Comparison of ENCODE assay signal across 8 cellular contexts in the genomic region with DNA sequence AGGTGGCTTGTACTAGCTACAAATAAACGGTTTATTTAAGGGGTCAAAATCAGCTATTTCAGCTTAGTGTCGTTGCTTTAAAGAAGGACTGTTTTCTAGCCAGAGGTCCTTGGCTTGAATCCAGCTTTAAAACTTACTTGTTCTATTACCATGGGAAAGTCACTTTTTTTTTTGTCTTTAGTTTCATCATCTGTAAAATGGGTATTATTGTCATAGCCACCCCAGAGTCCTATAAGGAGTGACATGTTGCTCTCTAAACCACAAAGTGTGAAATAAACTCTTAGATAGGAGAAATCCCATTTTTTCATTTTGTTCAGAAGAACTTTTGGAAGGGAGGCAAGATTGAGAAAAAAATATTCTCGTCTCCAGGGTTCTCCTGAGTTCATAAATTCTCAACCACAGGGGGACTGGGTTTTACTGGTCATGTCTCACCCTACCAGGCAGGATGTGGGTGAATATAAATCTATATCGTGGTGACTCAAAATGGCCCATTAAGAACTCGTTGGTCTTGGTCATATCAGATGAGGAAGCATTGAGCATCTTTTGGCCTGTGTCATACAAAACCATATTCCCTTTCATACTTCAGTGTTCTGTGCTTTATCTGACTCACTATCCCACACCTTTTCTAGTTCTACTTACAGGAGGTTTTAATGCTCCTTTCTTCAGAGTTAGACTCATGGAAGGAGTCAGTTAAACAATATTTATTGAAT.
DNase-seq lines count a peak whose midpoint lies in the region; ATAC-seq and TF ChIP-seq lines count a peak whose summit lies in the region.

No MANE protein-coding gene starts in this region.

- H3K4me1 ChIP-seq in spleen (peaks cover 10 to 36% (median 18%) of the 10 kb centered on the region in 6 donors), aorta (ENCODE audit: control insufficient read depth in 1 of 2, insufficient read depth in 2 of 2, low read length in 2 of 2) (no peaks in the 10 kb centered on the region)

- H3K4me3 ChIP-seq in spleen, result no peak overlapping the region
- H3K4me3 ChIP-seq in aorta (ENCODE audit: low read length in 2 of 2), result no peak overlapping the region
- no peak overlapping the region for H3K4me3 ChIP-seq in MG63

- H3K36me3 ChIP-seq in spleen, result no peaks in the 10 kb centered on the region
- H3K36me3 ChIP-seq in aorta (ENCODE audit: control insufficient read depth in 1 of 2, insufficient read depth in 2 of 2, low read length in 1 of 2), result no peaks in the 10 kb centered on the region
- no peaks in the 10 kb centered on the region for H3K36me3 ChIP-seq in MG63

- DNase-seq in activated CD4-positive, alpha-beta T cell treated with anti-CD3 and anti-CD28 coated beads for 48 hours, result peak; percentile 35
- DNase-seq in activated CD4-positive, alpha-beta T cell treated with anti-CD3 and anti-CD28 coated beads for 4 hours, result no peak
- DNase-seq in NOMO-1 treated with DMSO at 0.1 percent for 48 hours (lab: John Stamatoyannopoulos, UW; ENCODE audit: unreplicated experiment), result peak; percentile 85
- no peak for DNase-seq in spleen
- DNase-seq in aorta, result no peak
- no peak for DNase-seq in D341Med (ENCODE audit: low spot score)
- DNase-seq in MG63, result no peak

- TF ChIP-seq POLR2A in spleen (IDR thresholded peaks at IDR 0.05), result no peak

- TF ChIP-seq CTCF in spleen (IDR thresholded peaks at IDR 0.05 in 8 of 11, conservative IDR thresholded peaks at IDR 0.05 in 3 of 11), result no peak

- peak overlapping the region in 6 of 8 donors; percentile 26 to 79 (median 70) for H3K27ac ChIP-seq in spleen
- no peak overlapping the region for H3K27ac ChIP-seq in aorta (ENCODE audit: low read depth in 1 of 2, low read length in 2 of 2)

- H3K9me3 ChIP-seq in spleen (peaks cover 0 to 15% (median 0%) of the 10 kb centered on the region in 8 donors), aorta (ENCODE audit: control insufficient read depth, low read length) (no peaks in the 10 kb centered on the region), MG63 (no peaks in the 10 kb centered on the region)

- intact Hi-C loops in spleen (cut with DNase I; ENCODE audit: low total_unique reads), result no loop called here
- intact Hi-C loops in aorta (cut with DNase I), result no loop called here

- peak; percentile 79 for ATAC-seq in HG02642 (IDR thresholded peaks at IDR 0.05; ENCODE audit: poor library complexity, unreplicated experiment)
- ATAC-seq in aorta (ENCODE audit: low FRiP score), result no peak

- 24 to 36% (median 31%) methylated on average over 5 of the region's 5 CpGs for WGBS in spleen, 5 donors
- whole genome bisulfite sequencing in aorta, 2 donors, result 66 to 70% methylated on average over 5 of the region's 5 CpGs

- H3K27me3 ChIP-seq in spleen (replicated peaks in 1 of 7) (no peaks in the 10 kb centered on the region), aorta (ENCODE audit: control insufficient read depth in 1 of 2, insufficient read depth in 2 of 2, low read length in 1 of 2) (no peaks in the 10 kb centered on the region), MG63 (no peaks in the 10 kb centered on the region)

Comparison
In these comparisons a context has a peak if more than half of its experiments do, and no peak if none do; other contexts are left out.
1. DNase-seq: peak in activated CD4-positive, alpha-beta T cell treated with anti-CD3 and anti-CD28 coated beads for 48 hours (single experiment) and NOMO-1 treated with DMSO at 0.1 percent for 48 hours (single experiment); none in activated CD4-positive, alpha-beta T cell treated with anti-CD3 and anti-CD28 coated beads for 4 hours (0 of 2), spleen (single experiment), aorta (0 of 2), D341Med (single experiment) and MG63 (single experiment).
2. H3K27ac ChIP-seq: peak in spleen (6 of 8); none in aorta (0 of 2).